In genomic region chr10:78348416-78349164, GRCh38 we compare ENCODE assay signal across 21 cellular contexts.
A peak's percentile ranks its signal among the peaks of the same experiment; 100 is the strongest.
DNase-seq lines count a peak whose midpoint lies in the region; ATAC-seq and TF ChIP-seq lines count a peak whose summit lies in the region.
"Had no signal": no experiment of that assay in that cellular context is flagged by ENCODE, and none has a peak within 500 bp of the region (broad histone marks: within the 10 kb centered on the region; RNA-seq: fewer than 3 reads in every experiment).

No MANE protein-coding gene starts in this region.

- no peak overlapping the region for H4K8ac ChIP-seq in neuronal stem cell (ENCODE audit: low read depth, low read length)

- H3K4me3 ChIP-seq in esophagus muscularis mucosa = no peak overlapping the region
- H3K4me3 ChIP-seq in neuronal stem cell (ENCODE audit: low read length in 2 of 2) = no peak overlapping the region
- H3K4me3 ChIP-seq in uterus = no peak overlapping the region
- H3K4me3 ChIP-seq: psoas muscle had no signal

- no peaks in the 10 kb centered on the region for H3K36me3 ChIP-seq in esophagus muscularis mucosa
- H3K36me3 ChIP-seq in neuronal stem cell (replicated peaks in 1 of 2; ENCODE audit: control insufficient read depth in 2 of 2, insufficient read depth in 2 of 2, low read length in 2 of 2) = no peaks in the 10 kb centered on the region
- H3K36me3 ChIP-seq in uterus = no peaks in the 10 kb centered on the region

- H2BK12ac ChIP-seq in neuronal stem cell (ENCODE audit: low read length) = no peak overlapping the region

- no peak for TF ChIP-seq EP300 in esophagus muscularis mucosa (IDR thresholded peaks at IDR 0.05)

- no peak overlapping the region for H2BK120ac ChIP-seq in neuronal stem cell (ENCODE audit: low read depth, low read length)

- H3K4me1 ChIP-seq in esophagus muscularis mucosa (peaks cover 0 to 3% (median 0%) of the 10 kb centered on the region in 4 donors), neuronal stem cell (ENCODE audit: control insufficient read depth in 2 of 2, insufficient read depth in 1 of 2, low read depth in 1 of 2, low read length in 2 of 2) (peaks cover 0 to 3% of the 10 kb centered on the region in 2 donors), uterus (peaks cover 0 to 7% of the 10 kb centered on the region in 2 donors)
- H3K4me1 ChIP-seq: foreskin keratinocyte, psoas muscle had no signal

- H3K79me1 ChIP-seq in neuronal stem cell (ENCODE audit: low read depth, low read length) = no peaks in the 10 kb centered on the region

- H2BK15ac ChIP-seq in neuronal stem cell (ENCODE audit: low read length) = peak overlapping the region; percentile 17

- no peak overlapping the region for H2AFZ ChIP-seq in neuronal stem cell (ENCODE audit: low read length)

- H3K9ac ChIP-seq in neuronal stem cell (ENCODE audit: low read depth, low read length, poor library complexity) = no peak overlapping the region

- H3K27ac ChIP-seq in esophagus muscularis mucosa (replicated peaks in 1 of 4) (no peak overlapping the region), neuronal stem cell (replicated peaks; ENCODE audit: low read length) (no peak overlapping the region), uterus (no peak overlapping the region)
- H3K27ac ChIP-seq: epithelial cell of prostate, foreskin keratinocyte, psoas muscle had no signal

- H2BK5ac ChIP-seq in neuronal stem cell (ENCODE audit: low read length) = no peak overlapping the region

- H2AK5ac ChIP-seq in neuronal stem cell (ENCODE audit: low read depth, low read length) = no peak overlapping the region

- DNase-seq in activated effector memory CD4-positive, alpha-beta T cell treated with anti-CD3 and anti-CD28 coated beads, Interleukin-2, amount 50 U/mL, for 16 hours = peak; percentile 30
- no peak for DNase-seq in activated effector memory CD4-positive, alpha-beta T cell treated with Interleukin-2 at 50 U/mL for 16 hours
- DNase-seq in esophagus muscularis mucosa (ENCODE audit: extremely low spot score) (peak; percentile 68), neuronal stem cell (ENCODE audit: low spot score) (no peak), uterus (peak; percentile 5 to 9), occipital lobe (lab: John Stamatoyannopoulos, UW) (no peak), HPDE6-E6E7 (ENCODE audit: extremely low spot score) (no peak)
- DNase-seq: activated T-cell treated with anti-CD3 and anti-CD28 coated beads, Interleukin-2, amount 50 U/mL, for 72 hours; aorta; central memory CD4-positive, alpha-beta T cell; COR-L47; foreskin keratinocyte; hypothalamus; mesenchymal stem cell; NCI-H1436; NCI-H2171; NCI-H774; psoas muscle; stimulated activated CD4-positive, alpha-beta T cell treated with anti-CD3 and anti-CD28 coated beads, Interleukin-12 subunit alpha, Interleukin-12 subunit beta, amount 100 ng/mL, for 4 hours had no signal

- H3K18ac ChIP-seq in neuronal stem cell (ENCODE audit: low read length) = no peak overlapping the region

- no peak overlapping the region for H4K91ac ChIP-seq in neuronal stem cell (ENCODE audit: low read depth, low read length, poor library complexity)

- no peaks in the 10 kb centered on the region for H3K9me3 ChIP-seq in esophagus muscularis mucosa
- H3K9me3 ChIP-seq in neuronal stem cell (replicated peaks in 1 of 2; ENCODE audit: control insufficient read depth in 2 of 2, insufficient read depth in 1 of 2, low read depth in 1 of 2, low read length in 2 of 2) = peaks cover 0 to 3% of the 10 kb centered on the region in 2 donors
- no peaks in the 10 kb centered on the region for H3K9me3 ChIP-seq in uterus
- H3K9me3 ChIP-seq: psoas muscle had no signal

- no peak overlapping the region for H3K4me2 ChIP-seq in neuronal stem cell (ENCODE audit: insufficient read depth, low read length, poor library complexity, severe bottlenecking)

- no peaks in the 10 kb centered on the region for H3K27me3 ChIP-seq in esophagus muscularis mucosa
- H3K27me3 ChIP-seq in neuronal stem cell (ENCODE audit: control insufficient read depth in 3 of 3, insufficient read depth in 3 of 3, low read depth in 1 of 3, low read length in 3 of 3) = no peaks in the 10 kb centered on the region
- H3K27me3 ChIP-seq in uterus = no peaks in the 10 kb centered on the region

- no peak overlapping the region for H3K23ac ChIP-seq in neuronal stem cell (ENCODE audit: low read depth, low read length, poor library complexity)

- ATAC-seq in GM19452 (IDR thresholded peaks at IDR 0.05; ENCODE audit: unreplicated experiment) = no peak
- ATAC-seq: activated T-cell treated with anti-CD3 and anti-CD28 coated beads, Interleukin-2, amount 50 U/mL, for 72 hours; foreskin keratinocyte had no signal

- 87% methylated on average over 6 of the region's 6 CpGs for WGBS in esophagus muscularis mucosa
- no CpG with 5 or more reads among the region's 6 CpGs for WGBS in neuronal stem cell (ENCODE audit: extremely low coverage in 2 of 2, insufficient read length in 2 of 2, insufficient replicate concordance in 1 of 2), 2 donors

- intact Hi-C loops in esophagus muscularis mucosa (cut with DNase I) = no loop called here
- intact Hi-C loops in uterus (cut with DNase I; ENCODE audit: low total_unique reads) = no loop called here

- TF ChIP-seq CTCF in esophagus muscularis mucosa (IDR thresholded peaks at IDR 0.05) = no peak
- TF ChIP-seq CTCF in uterus (IDR thresholded peaks at IDR 0.05) = no peak

- H3K14ac ChIP-seq in neuronal stem cell (ENCODE audit: low read length) = no peak overlapping the region

- TF ChIP-seq POLR2A in esophagus muscularis mucosa (IDR thresholded peaks at IDR 0.05; ENCODE audit: low read depth) = no peak
- no peak for TF ChIP-seq POLR2A in uterus (IDR thresholded peaks at IDR 0.05)

- no peak overlapping the region for H3K4ac ChIP-seq in neuronal stem cell (ENCODE audit: low read length)

Comparison
In these comparisons a context has a peak if more than half of its experiments do, and no peak if none do; other contexts are left out.
1. DNase-seq: peak in activated effector memory CD4-positive, alpha-beta T cell treated with anti-CD3 and anti-CD28 coated beads, Interleukin-2, amount 50 U/mL, for 16 hours (single experiment), esophagus muscularis mucosa (single experiment) and uterus (2 of 2); none in activated effector memory CD4-positive, alpha-beta T cell treated with Interleukin-2 at 50 U/mL for 16 hours (single experiment), neuronal stem cell (single experiment), occipital lobe (single experiment) and HPDE6-E6E7 (single experiment).